ENCODE assay signal across 10 cellular contexts in the genomic region with DNA sequence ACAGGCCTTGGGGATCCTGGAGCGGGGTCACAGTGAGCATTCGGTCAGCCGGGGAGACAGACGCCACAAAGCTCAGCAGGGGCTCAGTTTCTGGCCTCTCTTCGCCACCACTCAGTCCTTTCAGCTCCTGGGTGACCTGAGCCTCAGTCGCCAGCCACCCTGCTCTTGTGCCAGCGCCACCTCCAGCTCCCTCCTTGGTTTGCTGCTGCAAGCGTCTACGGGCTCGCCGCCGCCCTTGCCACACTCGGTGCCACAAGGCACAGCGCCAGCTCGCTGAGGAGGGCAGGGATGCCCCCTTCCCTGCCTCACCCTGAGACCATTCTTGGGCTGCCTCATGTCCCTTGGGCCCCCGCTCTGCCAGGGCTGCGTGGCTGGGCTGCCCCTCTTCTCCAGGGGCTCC. TPM values are rescaled to one million over a fixed set of nuclear protein-coding genes. Genes with fewer than 3 reads are reported as not detected.
DNase-seq lines count a peak whose midpoint lies in the region; ATAC-seq, FAIRE-seq and TF ChIP-seq lines count a peak whose summit lies in the region.
"Had no signal": no experiment of that assay in that cellular context is flagged by ENCODE, and none has a peak within 500 bp of the region (broad histone marks: within the 10 kb centered on the region; RNA-seq: fewer than 3 reads in every experiment).

No MANE protein-coding gene starts in this region.

- H3K27ac ChIP-seq in kidney (ENCODE audit: low read depth in 2 of 2, low read length in 2 of 2): peak overlapping the region in 1 of 2 donors; percentile 99
- peak overlapping the region; percentile 90 to 94 for H3K27ac ChIP-seq in thoracic aorta

- intact Hi-C loops in activated CD4-positive, alpha-beta T cell treated with anti-CD3 and anti-CD28 coated beads for 36 hours (cut with DNase I, micrococcal nuclease): no loop called here
- intact Hi-C loops in kidney (cut with DNase I): no loop called here

- POLR2A ChIA-PET in activated CD4-positive, alpha-beta T cell treated with anti-CD3 and anti-CD28 coated beads for 36 hours (lab: Charles Lee): interaction anchor here (0.8 to 1.9 kb wide), 2 partner anchors 17 to 150 kb away, joined by 3 to 59 read pairs; partner anchors contain the start of gene TUT1

- no peak for FAIRE-seq in kidney (lab: Jason Lieb, UNC)

- H3K36me3 Mint-ChIP-seq in activated CD4-positive, alpha-beta T cell treated with anti-CD3 and anti-CD28 coated beads for 36 hours (ENCODE audit: low read depth): peaks cover 53% of the 10 kb centered on the region

- no peaks in the 10 kb centered on the region for H3K27me3 ChIP-seq in adipocyte (replicated peaks; ENCODE audit: control insufficient read depth, insufficient read depth, low read length)
- H3K27me3 ChIP-seq in thoracic aorta (replicated peaks; ENCODE audit: insufficient read depth): no peaks in the 10 kb centered on the region

- H3K4me1 ChIP-seq in adipocyte (ENCODE audit: control insufficient read depth, insufficient read depth, low read length) (peaks cover 57% of the 10 kb centered on the region), kidney (ENCODE audit: control insufficient read depth in 1 of 2, insufficient read depth in 1 of 2, low read depth in 1 of 2, low read length in 2 of 2) (peaks cover 13 to 27% of the 10 kb centered on the region in 2 donors), thoracic aorta (ENCODE audit: control insufficient read depth in 1 of 2, low read depth in 2 of 2) (peaks cover 19 to 40% of the 10 kb centered on the region in 2 donors)

- H3K9me3 Mint-ChIP-seq in activated CD4-positive, alpha-beta T cell treated with anti-CD3 and anti-CD28 coated beads for 36 hours (ENCODE audit: low read depth): no peaks in the 10 kb centered on the region

- H3K36me3 ChIP-seq in adipocyte (ENCODE audit: control insufficient read depth, insufficient read depth, low read length, severe bottlenecking) (peaks cover 38% of the 10 kb centered on the region), kidney (ENCODE audit: control insufficient read depth in 1 of 2, insufficient read depth in 2 of 2, low read length in 2 of 2) (peaks cover 15 to 49% of the 10 kb centered on the region in 2 donors), thoracic aorta (peaks cover 32% of the 10 kb centered on the region)

- peak; percentile 17 for DNase-seq in activated CD4-positive, alpha-beta T cell treated with anti-CD3 and anti-CD28 coated beads for 36 hours
- no peak for DNase-seq in activated CD4-positive, alpha-beta T cell treated with anti-CD3 and anti-CD28 coated beads, Interleukin-2, amount 50 U/mL, for 4 hours
- DNase-seq in adipocyte (ENCODE audit: low read depth) (no peak), kidney (peak; percentile 74), thoracic aorta (ENCODE audit: low spot score) (no peak)
- no peak for DNase-seq in stimulated activated CD4-positive, alpha-beta T cell treated with anti-CD3 and anti-CD28 coated beads, Interleukin-15, amount 100 ng/mL, for 24 hours
- DNase-seq: GF-D8; stimulated activated CD4-positive, alpha-beta T cell treated with anti-CD3 and anti-CD28 coated beads, Interleukin-4, amount 100 ng/mL, for 1 hour had no signal

- peak overlapping the region; percentile 98 for H3K9ac ChIP-seq in adipocyte (ENCODE audit: low read length)
- peak overlapping the region; percentile 55 to 90 for H3K9ac ChIP-seq in kidney (ENCODE audit: low read length in 2 of 2)

- H3K4me3 Mint-ChIP-seq in activated CD4-positive, alpha-beta T cell treated with anti-CD3 and anti-CD28 coated beads for 36 hours: peak overlapping the region; percentile 93

- no peak for ATAC-seq in activated CD4-positive, alpha-beta T cell treated with anti-CD3 and anti-CD28 coated beads for 36 hours
- ATAC-seq in thoracic aorta (ENCODE audit: insufficient number of reproducible peaks, low FRiP score, low read depth): no peak
- ATAC-seq in activated CD4-positive, CD25-positive, alpha-beta regulatory T cell treated with anti-CD3 and anti-CD28 coated beads, Interleukin-2, amount 50 U/mL, for 24 hours: no peak
- ATAC-seq in GM21737 (IDR thresholded peaks at IDR 0.05; ENCODE audit: unreplicated experiment): no peak

- TF ChIP-seq CTCF in kidney (IDR thresholded peaks at IDR 0.05; ENCODE audit: borderline replicate concordance, extremely low read depth, insufficient read depth) (no peak), thoracic aorta (IDR thresholded peaks at IDR 0.05) (no peak)

- peak overlapping the region; percentile 97 for H3K27ac Mint-ChIP-seq in activated CD4-positive, alpha-beta T cell treated with anti-CD3 and anti-CD28 coated beads for 36 hours

- no peaks in the 10 kb centered on the region for H3K27me3 Mint-ChIP-seq in activated CD4-positive, alpha-beta T cell treated with anti-CD3 and anti-CD28 coated beads for 36 hours

- H3K4me1 Mint-ChIP-seq in activated CD4-positive, alpha-beta T cell treated with anti-CD3 and anti-CD28 coated beads for 36 hours: peaks cover 35% of the 10 kb centered on the region

- CTCF ChIA-PET in activated CD4-positive, alpha-beta T cell treated with anti-CD3 and anti-CD28 coated beads for 36 hours (lab: Charles Lee): interaction anchor here (0.9 to 4.7 kb wide), 4 partner anchors 13 to 126 kb away, joined by 3 to 24 read pairs (median 6); partner anchors contain the start of genes C11orf98 and CSKMT

- H3K4me3 ChIP-seq in adipocyte (ENCODE audit: low read length) (peak overlapping the region; percentile 94), kidney (ENCODE audit: low read length in 2 of 2) (peak overlapping the region; percentile 52 to 82), thoracic aorta (peak overlapping the region; percentile 94)

- H3K9me3 ChIP-seq in adipocyte (ENCODE audit: control insufficient read depth, low read length) (no peaks in the 10 kb centered on the region), kidney (ENCODE audit: control insufficient read depth in 1 of 2, low read length in 2 of 2) (no peaks in the 10 kb centered on the region), thoracic aorta (no peaks in the 10 kb centered on the region)

RNA-seq across cellular contexts. Expression of gene EEF1G, which starts 1.5 kb away (rescaled TPM):
- 1,000 to 10,000 TPM; 1,986 to 2,351 TPM for total RNA-seq in activated CD4-positive, alpha-beta T cell treated with anti-CD3 and anti-CD28 coated beads for 36 hours
- total RNA-seq in kidney (1,136 TPM), thoracic aorta (100 to 1,000 TPM; 719 to 780 TPM)
- 1,809 TPM for polyA plus RNA-seq in kidney (ENCODE audit: insufficient read depth, low read depth, low replicate concordance)

RNA-seq across cellular contexts. Expression of gene TUT1, which starts 16.2 kb away (rescaled TPM):
- 10 to 100 TPM; 32.5 to 36.0 TPM for total RNA-seq in activated CD4-positive, alpha-beta T cell treated with anti-CD3 and anti-CD28 coated beads for 36 hours
- total RNA-seq in kidney: 29.5 TPM
- polyA plus RNA-seq in kidney (ENCODE audit: insufficient read depth, low read depth, low replicate concordance): 18.7 TPM
- 10 to 100 TPM in 1 of 2 donors, 1 to 10 TPM in 1; 9.5 to 12.5 TPM for total RNA-seq in thoracic aorta

RNA-seq across cellular contexts. Expression of gene MTA2, which starts 26.5 kb away (rescaled TPM):
- total RNA-seq in activated CD4-positive, alpha-beta T cell treated with anti-CD3 and anti-CD28 coated beads for 36 hours: 100 to 1,000 TPM; 159 to 179 TPM
- 71.8 TPM for total RNA-seq in kidney
- 34.4 TPM for polyA plus RNA-seq in kidney (ENCODE audit: insufficient read depth, low read depth, low replicate concordance)
- total RNA-seq in thoracic aorta: 100 to 1,000 TPM in 1 of 2 donors, 10 to 100 TPM in 1; 55.9 to 124 TPM

RNA-seq across cellular contexts. Expression of gene AHNAK, which starts 28.6 kb away (rescaled TPM):
- 10 to 100 TPM; 47.3 to 54.7 TPM for total RNA-seq in activated CD4-positive, alpha-beta T cell treated with anti-CD3 and anti-CD28 coated beads for 36 hours
- total RNA-seq in kidney: 700 TPM
- 36.6 TPM for polyA plus RNA-seq in kidney (ENCODE audit: insufficient read depth, low read depth, low replicate concordance)
- total RNA-seq in thoracic aorta: 1,000 to 10,000 TPM; 1,009 to 1,046 TPM

RNA-seq across cellular contexts. Expression of gene EML3, which starts 37.4 kb away (rescaled TPM):
- 100 to 1,000 TPM; 101 to 112 TPM for total RNA-seq in activated CD4-positive, alpha-beta T cell treated with anti-CD3 and anti-CD28 coated beads for 36 hours
- total RNA-seq in kidney: 83.3 TPM
- polyA plus RNA-seq in kidney (ENCODE audit: insufficient read depth, low read depth, low replicate concordance): 35.0 TPM
- 100 to 1,000 TPM; 106 to 111 TPM for total RNA-seq in thoracic aorta

Comparison
In these comparisons a context has a peak if more than half of its experiments do, and no peak if none do; other contexts are left out.
1. DNase-seq: peak in activated CD4-positive, alpha-beta T cell treated with anti-CD3 and anti-CD28 coated beads for 36 hours (single experiment) and kidney (single experiment); none in activated CD4-positive, alpha-beta T cell treated with anti-CD3 and anti-CD28 coated beads, Interleukin-2, amount 50 U/mL, for 4 hours (0 of 2), adipocyte (single experiment), thoracic aorta (single experiment) and stimulated activated CD4-positive, alpha-beta T cell treated with anti-CD3 and anti-CD28 coated beads, Interleukin-15, amount 100 ng/mL, for 24 hours (single experiment).
2. Peak in every context shown above with its lines, with median percentiles within 50 percentile points of each other: H3K4me3 ChIP-seq.